In genomic region chr1:53956308-53957168, GRCh38 we compare ENCODE assay signal across 10 cellular contexts. TPM values are rescaled to one million over a fixed set of nuclear protein-coding genes. Genes with fewer than 3 reads are reported as not detected.
A peak's percentile ranks its signal among the peaks of the same experiment; 100 is the strongest.
DNase-seq lines count a peak whose midpoint lies in the region; ATAC-seq and TF ChIP-seq lines count a peak whose summit lies in the region.
"Had no signal": no experiment of that assay in that cellular context is flagged by ENCODE, and none has a peak within 500 bp of the region (broad histone marks: within the 10 kb centered on the region; RNA-seq: fewer than 3 reads in every experiment).

No MANE protein-coding gene starts in this region.

- H3K9me3 Mint-ChIP-seq in activated naive CD4-positive, alpha-beta T cell treated with anti-CD3 and anti-CD28 coated beads, Interleukin-2, amount 50 U/mL, for 72 hours, result no peaks in the 10 kb centered on the region
- no peaks in the 10 kb centered on the region for H3K9me3 Mint-ChIP-seq in activated naive CD4-positive, alpha-beta T cell treated with anti-CD3 and anti-CD28 coated beads, Interleukin-2, amount 10 ng/mL, durations not matched to agents 7 days and 5 days
- H3K9me3 Mint-ChIP-seq: immature natural killer cell had no signal

- H3K27me3 ChIP-seq in foreskin keratinocyte, result no peaks in the 10 kb centered on the region

- H3K4me3 ChIP-seq in urinary bladder (ENCODE audit: low read depth, low read length), result no peak overlapping the region

- CTCF ChIA-PET in activated naive CD4-positive, alpha-beta T cell treated with anti-CD3 and anti-CD28 coated beads, Interleukin-2, amount 10 ng/mL, durations not matched to agents 7 days and 5 days (lab: Charles Lee), result interaction anchor here (0.8 to 1.8 kb wide), 5 partner anchors 11 to 96 kb away, joined by 3 to 22 read pairs (median 4); partner anchors contain the start of genes IFT25 and LRRC42

- peaks cover 29% of the 10 kb centered on the region for H3K4me1 ChIP-seq in foreskin keratinocyte
- H3K4me1 ChIP-seq in urinary bladder (ENCODE audit: insufficient read depth), result no peaks in the 10 kb centered on the region

- peak overlapping the region; percentile 36 for H3K27ac ChIP-seq in foreskin keratinocyte
- peak overlapping the region; percentile 66 for H3K27ac ChIP-seq in urinary bladder (ENCODE audit: low read depth)

- H3K27me3 Mint-ChIP-seq in activated naive CD4-positive, alpha-beta T cell treated with anti-CD3 and anti-CD28 coated beads, Interleukin-2, amount 10 ng/mL, durations not matched to agents 7 days and 5 days, result no peaks in the 10 kb centered on the region

- no peak overlapping the region for H3K4me3 Mint-ChIP-seq in activated naive CD4-positive, alpha-beta T cell treated with anti-CD3 and anti-CD28 coated beads, Interleukin-2, amount 10 ng/mL, durations not matched to agents 7 days and 5 days
- H3K4me3 Mint-ChIP-seq: immature natural killer cell had no signal

- no peak for DNase-seq in activated naive CD4-positive, alpha-beta T cell treated with anti-CD3 and anti-CD28 coated beads, Interleukin-2, amount 50 U/mL, for 72 hours (ENCODE audit: low spot score in 2 of 2)
- no peak for DNase-seq in activated naive CD4-positive, alpha-beta T cell treated with anti-CD3 and anti-CD28 coated beads, Interleukin-2, amount 10 ng/mL, durations not matched to agents 7 days and 5 days
- DNase-seq in NCI-H774 (lab: John Stamatoyannopoulos, UW) (peak; percentile 80), foreskin keratinocyte (peak; percentile 15 to 37), kidney glomerular epithelial cell (lab: John Stamatoyannopoulos, UW) (no peak)
- DNase-seq: activated naive CD4-positive, alpha-beta T cell; immature natural killer cell had no signal

- peaks cover 13% of the 10 kb centered on the region for H3K4me1 Mint-ChIP-seq in activated naive CD4-positive, alpha-beta T cell treated with anti-CD3 and anti-CD28 coated beads, Interleukin-2, amount 10 ng/mL, durations not matched to agents 7 days and 5 days
- H3K4me1 Mint-ChIP-seq: immature natural killer cell had no signal

- WGBS in urinary bladder, result 71% methylated on average over 3 of the region's 3 CpGs

- TF ChIP-seq CTCF in foreskin keratinocyte (conservative IDR thresholded peaks at IDR 0.05), result no peak

- H3K36me3 Mint-ChIP-seq in activated naive CD4-positive, alpha-beta T cell treated with anti-CD3 and anti-CD28 coated beads, Interleukin-2, amount 50 U/mL, for 72 hours, result peaks cover 6 to 17% of the 10 kb centered on the region in 2 donors
- H3K36me3 Mint-ChIP-seq in activated naive CD4-positive, alpha-beta T cell treated with anti-CD3 and anti-CD28 coated beads, Interleukin-2, amount 10 ng/mL, durations not matched to agents 7 days and 5 days, result peaks cover 20% of the 10 kb centered on the region

- peak overlapping the region; percentile 48 to 65 for H3K27ac Mint-ChIP-seq in activated naive CD4-positive, alpha-beta T cell treated with anti-CD3 and anti-CD28 coated beads, Interleukin-2, amount 50 U/mL, for 72 hours
- no peak overlapping the region for H3K27ac Mint-ChIP-seq in activated naive CD4-positive, alpha-beta T cell treated with anti-CD3 and anti-CD28 coated beads, Interleukin-2, amount 10 ng/mL, durations not matched to agents 7 days and 5 days

- peak in 1 of 2 donors; percentile 66 for ATAC-seq in activated naive CD4-positive, alpha-beta T cell treated with anti-CD3 and anti-CD28 coated beads, Interleukin-2, amount 50 U/mL, for 72 hours
- ATAC-seq in foreskin keratinocyte (no peak), GM21717 (IDR thresholded peaks at IDR 0.05; ENCODE audit: unreplicated experiment) (no peak), HG03039 (IDR thresholded peaks at IDR 0.05; ENCODE audit: unreplicated experiment) (no peak)

- H3K36me3 ChIP-seq in urinary bladder (ENCODE audit: insufficient read depth), result no peaks in the 10 kb centered on the region

RNA-seq across cellular contexts. Expression of gene LRRC42, which starts 10.4 kb away (rescaled TPM):
- 10 to 100 TPM; 31.6 to 35.8 TPM for total RNA-seq in activated naive CD4-positive, alpha-beta T cell treated with anti-CD3 and anti-CD28 coated beads, Interleukin-2, amount 50 U/mL, for 72 hours
- 53.9 and 71.2 TPM in 2 replicates for total RNA-seq in foreskin keratinocyte
- polyA plus RNA-seq in foreskin keratinocyte, result 52.0 and 71.4 TPM in 2 replicates
- 17.3 TPM for total RNA-seq in urinary bladder
- 19.3 TPM for polyA plus RNA-seq in urinary bladder

RNA-seq across cellular contexts. Expression of gene IFT25, which starts 11.0 kb away (rescaled TPM):
- 10 to 100 TPM; 61.3 to 73.0 TPM for total RNA-seq in activated naive CD4-positive, alpha-beta T cell treated with anti-CD3 and anti-CD28 coated beads, Interleukin-2, amount 50 U/mL, for 72 hours
- 35.2 and 42.3 TPM in 2 replicates for total RNA-seq in foreskin keratinocyte
- polyA plus RNA-seq in foreskin keratinocyte, result 49.5 and 55.5 TPM in 2 replicates
- total RNA-seq in urinary bladder, result 63.7 TPM
- 24.0 TPM for polyA plus RNA-seq in urinary bladder

Comparison
In these comparisons a context has a peak if more than half of its experiments do, and no peak if none do; other contexts are left out.
1. DNase-seq: peak in NCI-H774 (single experiment) and foreskin keratinocyte (2 of 2); none in activated naive CD4-positive, alpha-beta T cell treated with anti-CD3 and anti-CD28 coated beads, Interleukin-2, amount 50 U/mL, for 72 hours (0 of 2), activated naive CD4-positive, alpha-beta T cell treated with anti-CD3 and anti-CD28 coated beads, Interleukin-2, amount 10 ng/mL, durations not matched to agents 7 days and 5 days (single experiment) and kidney glomerular epithelial cell (single experiment).